Comparison of ENCODE assay signal across 31 cellular contexts in genomic region chr5:55371145-55371544, GRCh38.
"Had no signal": no experiment of that assay in that cellular context is flagged by ENCODE, and none has a peak within 500 bp of the region (broad histone marks: within the 10 kb centered on the region; RNA-seq: fewer than 3 reads in every experiment).

No MANE protein-coding gene starts in this region.

- H3K4me1 Mint-ChIP-seq: mesothelial cell of epicardium, neural crest cell had no signal

- DNase-seq: hippocampal formation; kidney glomerular epithelial cell; left cardiac atrium; left lung; lower lobe of right lung; mammary epithelial cell; mesendoderm; naive thymus-derived CD4-positive, alpha-beta T cell; nucleus accumbens; pancreas; posterior cingulate gyrus; retina; right cardiac atrium; stimulated activated CD4-positive, alpha-beta T cell treated with anti-CD3 and anti-CD28 coated beads, Interleukin-12 subunit alpha, Interleukin-12 subunit beta, amount 100 ng/mL, for 4 hours; stimulated activated CD4-positive, alpha-beta T cell treated with anti-CD3 and anti-CD28 coated beads, Interleukin-15, amount 100 ng/mL, for 24 hours; stimulated activated CD4-positive, alpha-beta T cell treated with anti-CD3 and anti-CD28 coated beads, Interleukin-2, amount 100 ng/mL, for 24 hours; stimulated activated CD4-positive, alpha-beta T cell treated with anti-CD3 and anti-CD28 coated beads, Interleukin-4, amount 100 ng/mL, for 1 hour; stimulated activated naive B cell treated with anti-CD40 and anti-IgM and Interleukin-4, amounts not matched to agents 10 μg/mL and 1 μg/mL and 100 μg/mL, for 72 hours; stimulated activated naive CD8-positive, alpha-beta T cell treated with anti-CD3 and anti-CD28 coated beads, Interleukin-15, Interleukin-2, amounts not matched to agents 100 U/mL and 50 U/mL, for 24 hours; stomach; tibial artery; uterus had no signal

- H3K9me3 Mint-ChIP-seq: natural killer cell treated with Interleukin-12 subunit alpha and Interleukin-12 subunit beta and Interleukin-15 and Interleukin-18, amount 100 ng/mL, for 72 hours had no signal

- H3K36me3 ChIP-seq: prostate gland, uterus had no signal

- H3K4me1 ChIP-seq: left lung, lower lobe of right lung, prostate gland, stomach, suprapubic skin, tibial artery, uterus had no signal

- ATAC-seq: left cardiac atrium; left lung; lower lobe of right lung; naive thymus-derived CD4-positive, alpha-beta T cell; natural killer cell treated with Interleukin-12 subunit alpha and Interleukin-12 subunit beta and Interleukin-15 and Interleukin-18, amount 100 ng/mL, for 72 hours; right cardiac atrium; sciatic nerve; stimulated activated naive CD8-positive, alpha-beta T cell treated with anti-CD3 and anti-CD28 coated beads, Interleukin-15, Interleukin-2, amounts not matched to agents 100 U/mL and 50 U/mL, for 24 hours had no signal

- H3K27me3 Mint-ChIP-seq: naive thymus-derived CD4-positive, alpha-beta T cell; natural killer cell treated with Interleukin-12 subunit alpha and Interleukin-12 subunit beta and Interleukin-15 and Interleukin-18, amount 100 ng/mL, for 72 hours; stimulated activated naive B cell treated with anti-CD40 and anti-IgM and Interleukin-4, amounts not matched to agents 10 μg/mL and 1 μg/mL and 100 μg/mL, for 72 hours; type B pancreatic cell had no signal

- H3K27ac Mint-ChIP-seq: mesothelial cell of epicardium; naive thymus-derived CD4-positive, alpha-beta T cell; natural killer cell treated with Interleukin-12 subunit alpha and Interleukin-12 subunit beta and Interleukin-15 and Interleukin-18, amount 100 ng/mL, for 72 hours; stimulated activated naive B cell treated with anti-CD40 and anti-IgM and Interleukin-4, amounts not matched to agents 10 μg/mL and 1 μg/mL and 100 μg/mL, for 72 hours; type B pancreatic cell had no signal

- H3K4me3 Mint-ChIP-seq: mesothelial cell of epicardium; naive thymus-derived CD4-positive, alpha-beta T cell; natural killer cell treated with Interleukin-12 subunit alpha and Interleukin-12 subunit beta and Interleukin-15 and Interleukin-18, amount 100 ng/mL, for 72 hours; neural crest cell; stimulated activated naive B cell treated with anti-CD40 and anti-IgM and Interleukin-4, amounts not matched to agents 10 μg/mL and 1 μg/mL and 100 μg/mL, for 72 hours; type B pancreatic cell had no signal

- H3K4me3 ChIP-seq: left lung, lower lobe of right lung, pancreas, prostate gland, skin epidermis, stomach, suprapubic skin, thoracic aorta, tibial artery, uterus had no signal

- H3K9me3 ChIP-seq: lower lobe of right lung, pancreas, prostate gland, suprapubic skin, thoracic aorta, tibial artery, uterus had no signal
